Comparison of ENCODE assay signal across 19 cellular contexts in the genomic region with DNA sequence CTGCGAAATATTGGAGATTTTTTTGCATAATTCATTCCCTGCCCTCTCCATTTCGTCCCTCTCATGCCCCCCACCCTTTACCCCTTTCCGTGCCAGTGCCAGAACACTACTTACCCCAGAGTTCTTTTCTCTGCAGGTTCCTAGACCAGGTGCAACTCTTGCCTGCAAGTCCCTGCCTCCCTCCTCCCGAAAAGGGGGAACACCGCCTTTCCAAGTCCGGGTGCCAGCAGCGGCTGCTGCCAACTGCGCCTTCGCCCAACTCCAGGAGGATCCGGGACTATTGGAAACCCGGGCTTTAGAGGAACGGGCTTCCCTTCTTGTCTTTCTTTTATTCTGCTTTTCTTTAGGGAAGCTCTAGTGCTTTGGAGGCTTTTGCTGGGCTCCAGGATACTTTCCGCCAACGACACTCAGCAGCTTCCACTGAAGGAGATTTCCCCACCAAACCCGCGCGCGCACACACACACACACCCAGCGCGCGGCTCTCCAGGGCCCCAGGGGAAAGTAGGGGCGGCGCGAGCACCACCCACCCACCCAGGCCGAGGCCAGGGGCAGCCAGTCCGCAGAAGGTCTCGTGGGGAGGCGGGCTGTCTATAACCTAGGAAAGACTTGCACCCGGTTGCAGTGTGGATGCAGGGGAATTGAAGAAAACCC. TPM values are rescaled to one million over a fixed set of nuclear protein-coding genes. Genes with fewer than 3 reads are reported as not detected.
DNase-seq lines count a peak whose midpoint lies in the region; ATAC-seq, FAIRE-seq and TF ChIP-seq lines count a peak whose summit lies in the region.
"Had no signal": no experiment of that assay in that cellular context is flagged by ENCODE, and none has a peak within 500 bp of the region (broad histone marks: within the 10 kb centered on the region; RNA-seq: fewer than 3 reads in every experiment).

No MANE protein-coding gene starts in this region.

- DNase-seq in NT2/D1 (ENCODE audit: low read depth, low spot score) (no peak), frontal cortex (ENCODE audit: low spot score in 2 of 2) (peak; percentile 11 to 19), osteoblast (ENCODE audit: insufficient read length, low spot score, missing footprints) (peak; percentile 18), urothelium cell line (ENCODE audit: low spot score) (no peak)
- DNase-seq: activated CD4-positive, alpha-beta T cell treated with anti-CD3 and anti-CD28 coated beads for 1 hour; central memory CD4-positive, alpha-beta T cell; HCEC 1CT; Karpas-422; natural killer cell; NCI-H1436 treated with DMSO at 0.1 percent for 48 hours; stimulated activated CD4-positive, alpha-beta T cell treated with anti-CD3 and anti-CD28 coated beads, Interleukin-4, amount 100 ng/mL, for 4 hours; stimulated activated naive CD4-positive, alpha-beta T cell had no signal

- no peaks in the 10 kb centered on the region for H3K79me2 ChIP-seq in osteoblast (ENCODE audit: insufficient read depth, low read length)

- H3K36me3 ChIP-seq in ES-I3 (ENCODE audit: insufficient read depth, low read length) (no peaks in the 10 kb centered on the region), NT2/D1 (ENCODE audit: insufficient read depth, insufficient read length, low read length) (no peaks in the 10 kb centered on the region), osteoblast (ENCODE audit: insufficient read depth, low read length) (no peaks in the 10 kb centered on the region)
- H3K36me3 ChIP-seq: left lung had no signal

- no peak overlapping the region for H3K27ac ChIP-seq in osteoblast (ENCODE audit: low read depth, low read length)
- H3K27ac ChIP-seq: left lung had no signal

- H3K4me2 ChIP-seq in osteoblast (ENCODE audit: insufficient read depth, low read length), result no peak overlapping the region

- TF ChIP-seq CTCF in osteoblast (IDR thresholded peaks at IDR 0.05; ENCODE audit: extremely low read depth, low read depth, low read length), result no peak

- H4K20me1 ChIP-seq in osteoblast (ENCODE audit: insufficient read depth, low read length), result no peaks in the 10 kb centered on the region

- H3K9ac ChIP-seq in ES-I3 (ENCODE audit: low read depth, low read length) (peak overlapping the region; percentile 72; the same call in 1 of the 2 replicates), NT2/D1 (ENCODE audit: insufficient read length, low read depth) (no peak overlapping the region)

- no peaks in the 10 kb centered on the region for H3K9me3 ChIP-seq in ES-I3 (ENCODE audit: control insufficient read depth, insufficient read depth, low read length)
- no peaks in the 10 kb centered on the region for H3K9me3 ChIP-seq in NT2/D1 (ENCODE audit: insufficient read depth, low read length)
- H3K9me3 ChIP-seq in osteoblast (ENCODE audit: low read depth, low read length), result no peaks in the 10 kb centered on the region
- H3K9me3 ChIP-seq: left lung had no signal

- peaks cover 15% of the 10 kb centered on the region; the same call in 1 of the 2 replicates for H3K4me1 ChIP-seq in ES-I3 (ENCODE audit: insufficient read depth, low read length)
- peaks cover 9% of the 10 kb centered on the region for H3K4me1 ChIP-seq in NT2/D1 (ENCODE audit: insufficient read depth, insufficient read length)
- H3K4me1 ChIP-seq in osteoblast (ENCODE audit: insufficient read depth, low read length), result no peaks in the 10 kb centered on the region
- H3K4me1 ChIP-seq: left lung had no signal

- ATAC-seq in HG03025 (IDR thresholded peaks at IDR 0.05; ENCODE audit: low FRiP score, unreplicated experiment) (no peak), HG03196 (IDR thresholded peaks at IDR 0.05; ENCODE audit: unreplicated experiment) (no peak), GM19023 (IDR thresholded peaks at IDR 0.05; ENCODE audit: unreplicated experiment) (no peak)
- ATAC-seq: left lung, natural killer cell had no signal

- H2AFZ ChIP-seq in osteoblast (ENCODE audit: low read length), result no peak overlapping the region

- FAIRE-seq in frontal cortex (lab: Jason Lieb, UNC) (no peak), urothelium cell line (lab: Jason Lieb, UNC) (no peak)
- FAIRE-seq: endothelial cell of umbilical vein had no signal

- H3K4me3 ChIP-seq in NT2/D1 (ENCODE audit: insufficient read length, low read depth), result peak overlapping the region; percentile 55
- H3K4me3 ChIP-seq in osteoblast (ENCODE audit: insufficient read depth, low read length), result no peak overlapping the region
- H3K4me3 ChIP-seq: left lung had no signal

- H3K27me3 ChIP-seq in NT2/D1 (ENCODE audit: insufficient read depth, insufficient read length) (peaks cover 43% of the 10 kb centered on the region), osteoblast (ENCODE audit: insufficient read depth, low read length) (peaks cover 6% of the 10 kb centered on the region)

RNA-seq across cellular contexts. Expression of a gene that starts 0.8 kb away (rescaled TPM):
- total RNA-seq in frontal cortex (39.5 TPM), osteoblast (not detected in 2 replicates)
- total RNA-seq: endothelial cell of umbilical vein, glomerular endothelial cell, left lung, natural killer cell had no signal

Comparison
In these comparisons a context has a peak if more than half of its experiments do, and no peak if none do; other contexts are left out.
1. DNase-seq: peak in frontal cortex (2 of 2) and osteoblast (single experiment); none in NT2/D1 (single experiment) and urothelium cell line (single experiment).
2. RNA of a gene that starts 0.8 kb away (total RNA-seq): 39.5 TPM in frontal cortex (single experiment); not detected in osteoblast; every median in the first group is over 10 times any median in the second.